27 cellular contexts compared by ENCODE assay signal in the genomic region with DNA sequence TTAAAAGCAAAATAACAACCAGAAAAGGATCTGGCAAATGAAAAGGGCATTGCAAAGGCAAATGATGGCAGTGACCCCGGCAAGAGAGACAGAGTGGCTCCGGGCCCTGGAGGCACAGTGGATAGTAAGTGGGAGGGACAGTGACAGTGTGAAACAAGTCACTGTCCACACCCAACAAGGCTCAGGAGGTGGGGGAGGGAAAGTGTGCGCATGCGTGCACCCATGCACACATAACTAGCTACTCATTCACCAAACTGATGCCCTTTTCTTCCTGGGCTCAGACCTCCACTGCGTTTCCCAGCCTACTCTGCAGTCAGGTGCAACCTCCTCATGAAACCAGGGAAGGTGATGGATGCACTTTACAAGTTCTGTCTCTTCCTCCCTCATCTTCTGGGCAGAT.
"Had no signal": no experiment of that assay in that cellular context is flagged by ENCODE, and none has a peak within 500 bp of the region (broad histone marks: within the 10 kb centered on the region; RNA-seq: fewer than 3 reads in every experiment).

No MANE protein-coding gene starts in this region.

- FAIRE-seq: TTC549 had no signal

- H3K9me3 ChIP-seq: MG63, Peyer's patch had no signal

- H3K27ac ChIP-seq: brain microvascular endothelial cell, cardiac muscle cell, Peyer's patch, RWPE1 had no signal

- H3K27me3 ChIP-seq: brain microvascular endothelial cell, MG63, Peyer's patch had no signal

- DNase-seq: activated B cell treated with CpG ODN at 0.5 μM for 24 hours; activated CD4-positive, alpha-beta T cell treated with anti-CD3 and anti-CD28 coated beads for 1 hour; activated CD4-positive, alpha-beta T cell treated with anti-CD3 and anti-CD28 coated beads, Interleukin-2, amount 10 ng/mL, durations not matched to agents 24 days and 14 days; activated CD4-positive, alpha-beta T cell treated with anti-CD3 and anti-CD28 coated beads, Interleukin-2, amount 50 U/mL, for 48 hours; activated CD8-positive, alpha-beta memory T cell treated with anti-CD3 and anti-CD28 coated beads, Interleukin-2, amount 10 ng/mL, durations not matched to agents 7 days and 5 days; activated gamma-delta T cell; activated naive CD4-positive, alpha-beta T cell treated with anti-CD3 and anti-CD28 coated beads, Interleukin-2, amount 10 ng/mL, durations not matched to agents 7 days and 5 days; activated naive CD8-positive, alpha-beta T cell treated with anti-CD3 and anti-CD28 coated beads for 36 hours; activated T-cell treated with anti-CD3 and anti-CD28 coated beads, Interleukin-2, amount 50 U/mL, for 24 hours; brain microvascular endothelial cell; cerebellar nuclear complex; MG63; MV-4-11; NCI-H1105; NCI-H1436; NCI-H1694 treated with DMSO at 0.1 percent for 48 hours; NCI-H2029 treated with DMSO at 0.1 percent for 48 hours; NCI-H446; NCI-H524; Peyer's patch; SHP77 treated with DMSO at 0.1 percent for 48 hours; T-cell; T-helper 2 cell; T1000 had no signal

- H3K4me1 ChIP-seq: Peyer's patch had no signal

- H3K4me3 ChIP-seq: cardiac muscle cell, MG63, Peyer's patch had no signal

- ATAC-seq: activated CD8-positive, alpha-beta memory T cell treated with anti-CD3 and anti-CD28 coated beads, Interleukin-2, amount 10 ng/mL, durations not matched to agents 7 days and 5 days; T-cell had no signal

- H3K36me3 ChIP-seq: brain microvascular endothelial cell, cardiac muscle cell, MG63, Peyer's patch had no signal
